11 cellular contexts compared by ENCODE assay signal in genomic region chr5:120164989-120165388, GRCh38.
A peak's percentile ranks its signal among the peaks of the same experiment; 100 is the strongest.
DNase-seq lines count a peak whose midpoint lies in the region; ATAC-seq and TF ChIP-seq lines count a peak whose summit lies in the region.
"Had no signal": no experiment of that assay in that cellular context is flagged by ENCODE, and none has a peak within 500 bp of the region (broad histone marks: within the 10 kb centered on the region; RNA-seq: fewer than 3 reads in every experiment).

No MANE protein-coding gene starts in this region.

- H2BK120ac ChIP-seq in mesenchymal stem cell (ENCODE audit: low read depth, low read length) = no peak overlapping the region

- no peaks in the 10 kb centered on the region for H3K4me1 ChIP-seq in ascending aorta
- no peaks in the 10 kb centered on the region for H3K4me1 ChIP-seq in mesenchymal stem cell (ENCODE audit: control insufficient read depth, insufficient read depth, low read depth, low read length)

- no peak overlapping the region for H2AFZ ChIP-seq in mesenchymal stem cell (ENCODE audit: low read depth, low read length)

- no peak overlapping the region for H2BK15ac ChIP-seq in mesenchymal stem cell (ENCODE audit: low read depth, poor library complexity, severe bottlenecking)

- H3K27ac ChIP-seq in ascending aorta (no peak overlapping the region), mesenchymal stem cell (ENCODE audit: low read length, poor library complexity, severe bottlenecking) (no peak overlapping the region)

- no peak overlapping the region for H2AK5ac ChIP-seq in mesenchymal stem cell (ENCODE audit: low read length, severe bottlenecking)

- WGBS in mesenchymal stem cell = no CpG with 5 or more reads among the region's 1 CpG

- no peak overlapping the region for H2BK12ac ChIP-seq in mesenchymal stem cell (ENCODE audit: low read length in 2 of 2)

- TF ChIP-seq CTCF in ascending aorta (IDR thresholded peaks at IDR 0.05) = no peak

- ATAC-seq in GM19035 (IDR thresholded peaks at IDR 0.05; ENCODE audit: unreplicated experiment) = peak; percentile 56
- peak; percentile 66 for ATAC-seq in HG02870 (IDR thresholded peaks at IDR 0.05; ENCODE audit: unreplicated experiment)
- ATAC-seq: GM12878 had no signal

- H3K79me1 ChIP-seq in mesenchymal stem cell (replicated peaks; ENCODE audit: low read length, poor library complexity, severe bottlenecking) = no peaks in the 10 kb centered on the region

- intact Hi-C loops in ascending aorta (cut with DNase I) = no loop called here

- no peak overlapping the region for H3K9ac ChIP-seq in mesenchymal stem cell (ENCODE audit: low read length)

- H3K4me3 ChIP-seq in ascending aorta = no peak overlapping the region
- H3K4me3 ChIP-seq in mesenchymal stem cell (ENCODE audit: insufficient read depth in 1 of 2, low read depth in 1 of 2, low read length in 2 of 2) = no peak overlapping the region
- H3K4me3 ChIP-seq: GM12878, HAP-1 had no signal

- H3K14ac ChIP-seq in mesenchymal stem cell (ENCODE audit: low read length in 2 of 2) = no peak overlapping the region

- H3K36me3 ChIP-seq in ascending aorta (no peaks in the 10 kb centered on the region), mesenchymal stem cell (ENCODE audit: control insufficient read depth in 1 of 2, insufficient read depth in 2 of 2, low read depth in 1 of 2, low read length in 2 of 2) (no peaks in the 10 kb centered on the region)
- H3K36me3 ChIP-seq: HAP-1 had no signal

- no peak overlapping the region for H3K4ac ChIP-seq in mesenchymal stem cell (ENCODE audit: low read depth in 1 of 2, low read length in 2 of 2)

- H3K9me3 ChIP-seq in ascending aorta (no peaks in the 10 kb centered on the region), mesenchymal stem cell (ENCODE audit: control insufficient read depth, low read length) (no peaks in the 10 kb centered on the region)
- H3K9me3 ChIP-seq: HAP-1 had no signal

- no peak overlapping the region for H4K91ac ChIP-seq in mesenchymal stem cell (ENCODE audit: low read length)

- H3K4me2 ChIP-seq in mesenchymal stem cell (ENCODE audit: low read length, poor library complexity, severe bottlenecking) = no peak overlapping the region

- no peak overlapping the region for H2BK5ac ChIP-seq in mesenchymal stem cell (ENCODE audit: low read depth, low read length, poor library complexity, severe bottlenecking)

- H3K23ac ChIP-seq in mesenchymal stem cell (ENCODE audit: low read length in 2 of 2) = no peak overlapping the region

- H4K8ac ChIP-seq in mesenchymal stem cell (ENCODE audit: low read length) = no peak overlapping the region

- DNase-seq in fibroblast of gingiva (ENCODE audit: low read depth) (peak; percentile 38), pons (ENCODE audit: low spot score) (peak; percentile 15), ascending aorta (ENCODE audit: low spot score in 2 of 2) (no peak), mesenchymal stem cell (no peak)
- DNase-seq in stimulated activated CD4-positive, alpha-beta T cell treated with anti-CD3 and anti-CD28 coated beads, Interleukin-2, amount 100 ng/mL, for 24 hours = no peak
- DNase-seq: CD4-positive, alpha-beta memory T cell; DMS79 had no signal

- no peak overlapping the region for H3K18ac ChIP-seq in mesenchymal stem cell (ENCODE audit: low read depth in 1 of 2, low read length in 2 of 2)

- H3K27me3 ChIP-seq in ascending aorta (no peaks in the 10 kb centered on the region), mesenchymal stem cell (ENCODE audit: control insufficient read depth in 1 of 2, insufficient read depth in 1 of 2, low read length in 2 of 2) (no peaks in the 10 kb centered on the region)

Comparison
In these comparisons a context has a peak if more than half of its experiments do, and no peak if none do; other contexts are left out.
1. DNase-seq: peak in fibroblast of gingiva (single experiment) and pons (single experiment); none in ascending aorta (0 of 2), stimulated activated CD4-positive, alpha-beta T cell treated with anti-CD3 and anti-CD28 coated beads, Interleukin-2, amount 100 ng/mL, for 24 hours (0 of 2) and mesenchymal stem cell (single experiment).